8 cellular contexts compared by ENCODE assay signal in genomic region chr14:52067873-52068740, GRCh38. TPM values are rescaled to one million over a fixed set of nuclear protein-coding genes. Genes with fewer than 3 reads are reported as not detected.
A peak's percentile ranks its signal among the peaks of the same experiment; 100 is the strongest.
DNase-seq lines count a peak whose midpoint lies in the region; ATAC-seq, FAIRE-seq and TF ChIP-seq lines count a peak whose summit lies in the region.

No MANE protein-coding gene starts in this region.

- no peaks in the 10 kb centered on the region for H4K20me1 ChIP-seq in endothelial cell of umbilical vein (replicated peaks; ENCODE audit: control insufficient read depth, extremely low read depth, insufficient read depth, low read length)

- TF ChIP-seq CTCF in GM13977 (IDR thresholded peaks at IDR 0.05; ENCODE audit: extremely low read depth, insufficient read depth, missing control alignments) (no peak), endothelial cell of umbilical vein (IDR thresholded peaks at IDR 0.05; ENCODE audit: extremely low read depth in 1 of 2, insufficient read depth in 1 of 2, low read depth in 1 of 2, low read length in 2 of 2) (no peak)

- peak overlapping the region; percentile 84 for H3K4me2 ChIP-seq in endothelial cell of umbilical vein (ENCODE audit: insufficient read depth, low read length)

- peak overlapping the region; percentile 67 for H3K9ac ChIP-seq in endothelial cell of umbilical vein (replicated peaks; ENCODE audit: extremely low read depth, insufficient read depth, low read length)
- peak overlapping the region; percentile 82 for H3K9ac ChIP-seq in muscle layer of colon (ENCODE audit: low read length)

- H3K9me3 ChIP-seq in SJCRH30 (replicated peaks), result no peaks in the 10 kb centered on the region
- no peaks in the 10 kb centered on the region for H3K9me3 ChIP-seq in endothelial cell of umbilical vein (replicated peaks; ENCODE audit: control insufficient read depth, insufficient read depth, low read length)
- no peaks in the 10 kb centered on the region for H3K9me3 ChIP-seq in muscle layer of colon (ENCODE audit: low read length)

- TSS peak; percentile 32 for BruUV-seq in endothelial cell of umbilical vein (replicated peaks; lab: Mats Ljungman, UMichigan)

- H3K4me3 ChIP-seq in SJCRH30 (peak overlapping the region; percentile 61), endothelial cell of umbilical vein (replicated peaks in 1 of 3; ENCODE audit: insufficient read depth in 1 of 3, low read depth in 1 of 3, low read length in 3 of 3) (peak overlapping the region; percentile 41 to 84 (median 63)), muscle layer of colon (ENCODE audit: low read depth in 1 of 2, low read length in 2 of 2) (peak overlapping the region; percentile 78 to 96)

- DNase-seq in GM13977 (ENCODE audit: low spot score), result peak; percentile 56
- DNase-seq in SJCRH30, result no peak
- DNase-seq in endothelial cell of umbilical vein (ENCODE audit: low read depth, low spot score), result peak; percentile 41
- no peak for DNase-seq in hippocampal formation (lab: John Stamatoyannopoulos, UW)
- DNase-seq in NCI-H526 treated with DMSO at 0.1 percent for 48 hours (lab: John Stamatoyannopoulos, UW), result no peak
- DNase-seq in putamen (ENCODE audit: low spot score), result no peak

- dilution Hi-C loops in endothelial cell of umbilical vein (cut with MboI; ENCODE audit: extremely low pct_ligation_motif_present, low sequenced_read_pairs), result no loop called here

- peak overlapping the region; percentile 90 for H2AFZ ChIP-seq in endothelial cell of umbilical vein (ENCODE audit: low read depth, low read length)

- H3K9me1 ChIP-seq in endothelial cell of umbilical vein (replicated peaks; ENCODE audit: control insufficient read depth, extremely low read depth, insufficient read depth, low read length), result no peaks in the 10 kb centered on the region

- peak; percentile 49 for FAIRE-seq in endothelial cell of umbilical vein (lab: Jason Lieb, UNC)

- CTCF ChIA-PET in endothelial cell of umbilical vein (lab: Charles Lee), result interaction anchor here (0.8 to 5.4 kb wide), 7 partner anchors 9 to 73 kb away, joined by 3 to 52 read pairs (median 3); no protein-coding TSS in a partner anchor

- H3K27ac ChIP-seq in SJCRH30, result no peak overlapping the region
- H3K27ac ChIP-seq in endothelial cell of umbilical vein (ENCODE audit: insufficient read depth, low read depth, low read length), result no peak overlapping the region
- peak overlapping the region; percentile 96 for H3K27ac ChIP-seq in muscle layer of colon (ENCODE audit: low read depth, low read length)

- POLR2A ChIA-PET in endothelial cell of umbilical vein (lab: Charles Lee), result no interaction called here

- H3K36me3 ChIP-seq in SJCRH30 (no peaks in the 10 kb centered on the region), endothelial cell of umbilical vein (ENCODE audit: control insufficient read depth in 2 of 2, extremely low read depth in 1 of 2, insufficient read depth in 2 of 2, low read length in 2 of 2) (no peaks in the 10 kb centered on the region), muscle layer of colon (ENCODE audit: insufficient read depth, low read length) (no peaks in the 10 kb centered on the region)

- H3K4me1 ChIP-seq in SJCRH30 (peaks cover 4% of the 10 kb centered on the region; the same call in 1 of the 2 replicates), endothelial cell of umbilical vein (ENCODE audit: control insufficient read depth, extremely low read depth, insufficient read depth, low read length) (peaks cover 24% of the 10 kb centered on the region), muscle layer of colon (ENCODE audit: insufficient read depth, low read length) (peaks cover 41% of the 10 kb centered on the region)

- no peak for TF ChIP-seq POLR2A in endothelial cell of umbilical vein (IDR thresholded peaks at IDR 0.05; ENCODE audit: low read depth, low read length)

- in situ Hi-C loops in GM13977 (cut with MboI; ENCODE audit: low pct_unique_long_range_greater_than_20kb, low sequenced_read_pairs, unreplicated experiment), result no loop called here

- H3K27me3 ChIP-seq in SJCRH30 (no peaks in the 10 kb centered on the region), endothelial cell of umbilical vein (ENCODE audit: control insufficient read depth in 2 of 2, insufficient read depth in 2 of 2, low read length in 2 of 2) (peaks cover 0 to 2% of the 10 kb centered on the region in 2 experiments), muscle layer of colon (ENCODE audit: control insufficient read depth in 1 of 2, insufficient read depth in 2 of 2, low read length in 2 of 2) (no peaks in the 10 kb centered on the region)

- no peak for ATAC-seq in HG03520 (IDR thresholded peaks at IDR 0.05; ENCODE audit: unreplicated experiment)

- intact Hi-C loops in endothelial cell of umbilical vein (cut with micrococcal nuclease), result no loop called here

- no peaks in the 10 kb centered on the region for H3K79me2 ChIP-seq in endothelial cell of umbilical vein (ENCODE audit: control insufficient read depth, insufficient read depth, low read length)

TF ChIP-seq in endothelial cell of umbilical vein, 7 proteins besides CTCF, POLR2A, EP300 and RAD21:
- no peak for TF ChIP-seq POLR2AphosphoS5 (IDR thresholded peaks at IDR 0.05; ENCODE audit: insufficient read depth, low read depth, low read length)
- TF ChIP-seq JUN (IDR thresholded peaks at IDR 0.05; ENCODE audit: borderline replicate concordance, insufficient read depth, insufficient read length, low read depth), result no peak
- TF ChIP-seq FOS (IDR thresholded peaks at IDR 0.05; ENCODE audit: borderline replicate concordance, insufficient read depth, low read length), result no peak
- TF ChIP-seq MAX (IDR thresholded peaks at IDR 0.05; ENCODE audit: insufficient read depth, insufficient read length), result no peak
- no peak for TF ChIP-seq GATA2 (IDR thresholded peaks at IDR 0.05; ENCODE audit: insufficient read depth, insufficient read length, low read depth, low read length)
- no peak for TF ChIP-seq EZH2 (IDR thresholded peaks at IDR 0.05; ENCODE audit: borderline replicate concordance, low read depth, low read length, severe bottlenecking)
- TF ChIP-seq MYC (IDR thresholded peaks at IDR 0.05; ENCODE audit: low read depth, low read length), result no peak
TF ChIP-seq in endothelial cell of umbilical vein: peak in this region for 0.

RNA-seq across cellular contexts. Expression of gene NID2, which starts 0.8 kb away (rescaled TPM):
- total RNA-seq in SJCRH30 (2014; rRNA removed; shearing (Covaris generic)), result 0.49 TPM in 1 of 2 replicates, not detected in the other
- 33.0 and 56.7 TPM in 2 replicates for total RNA-seq in endothelial cell of umbilical vein
- 21.7 and 22.5 TPM in 2 replicates for polyA plus RNA-seq in endothelial cell of umbilical vein
- 14.2 and 17.0 TPM in 2 replicates for polyA plus RNA-seq in endothelial cell of umbilical vein (2011; cell fraction: cytosol; rRNA removed)
- 36.9 and 38.6 TPM in 2 replicates for polyA plus RNA-seq in endothelial cell of umbilical vein (2011; cell fraction: nucleus; rRNA removed)
- polyA plus RNA-seq in endothelial cell of umbilical vein (2012), result 1.7 and 2.7 TPM in 2 replicates
- 34.1 and 39.0 TPM in 2 replicates for polyA minus RNA-seq in endothelial cell of umbilical vein
- polyA minus RNA-seq in endothelial cell of umbilical vein (2011; cell fraction: cytosol; rRNA and poly(A)+ RNA removed), result 0.31 TPM
- 22.0 and 32.9 TPM in 2 replicates for polyA minus RNA-seq in endothelial cell of umbilical vein (2011; cell fraction: nucleus; rRNA and poly(A)+ RNA removed)

Comparison
In these comparisons a context has a peak if more than half of its experiments do, and no peak if none do; other contexts are left out.
1. DNase-seq: peak in GM13977 (single experiment) and endothelial cell of umbilical vein (single experiment); none in SJCRH30 (0 of 2), hippocampal formation (0 of 2), NCI-H526 treated with DMSO at 0.1 percent for 48 hours (single experiment) and putamen (single experiment).
2. RNA of gene NID2, which starts 0.8 kb away (total RNA-seq): 33.0 to 56.7 TPM in endothelial cell of umbilical vein; 0.49 TPM in SJCRH30; every median in the first group is over 10 times any median in the second.
3. Peak in every context shown above with its lines, with median percentiles within 50 percentile points of each other: H3K4me3 ChIP-seq.